1 cellular context compared by ENCODE assay signal in the genomic region with DNA sequence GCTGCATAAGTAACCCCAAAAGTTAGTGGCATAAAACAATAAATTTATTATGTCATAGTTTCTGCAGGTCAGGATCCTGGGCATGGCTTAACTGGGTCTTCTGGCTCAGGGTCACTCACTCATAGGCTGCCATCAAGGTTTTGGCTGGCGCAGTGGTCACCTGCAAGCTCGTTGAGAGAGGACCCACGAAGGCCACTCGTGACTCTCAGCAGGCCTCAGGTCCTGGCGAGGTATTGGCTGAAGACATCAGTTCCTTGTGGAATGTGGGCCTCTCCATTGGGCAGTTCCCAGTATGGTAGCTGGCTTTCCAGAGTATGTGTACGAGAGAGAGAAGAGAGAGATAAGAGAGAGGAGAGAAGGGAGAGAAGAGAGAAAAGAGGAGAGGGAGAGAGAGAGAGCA.
TF ChIP-seq lines count a peak whose summit lies in the region.

No MANE protein-coding gene starts in this region.

TF ChIP-seq in GM12878, 131 proteins besides CTCF, POLR2A, EP300 and RAD21:
- TF ChIP-seq, protein P1, sequence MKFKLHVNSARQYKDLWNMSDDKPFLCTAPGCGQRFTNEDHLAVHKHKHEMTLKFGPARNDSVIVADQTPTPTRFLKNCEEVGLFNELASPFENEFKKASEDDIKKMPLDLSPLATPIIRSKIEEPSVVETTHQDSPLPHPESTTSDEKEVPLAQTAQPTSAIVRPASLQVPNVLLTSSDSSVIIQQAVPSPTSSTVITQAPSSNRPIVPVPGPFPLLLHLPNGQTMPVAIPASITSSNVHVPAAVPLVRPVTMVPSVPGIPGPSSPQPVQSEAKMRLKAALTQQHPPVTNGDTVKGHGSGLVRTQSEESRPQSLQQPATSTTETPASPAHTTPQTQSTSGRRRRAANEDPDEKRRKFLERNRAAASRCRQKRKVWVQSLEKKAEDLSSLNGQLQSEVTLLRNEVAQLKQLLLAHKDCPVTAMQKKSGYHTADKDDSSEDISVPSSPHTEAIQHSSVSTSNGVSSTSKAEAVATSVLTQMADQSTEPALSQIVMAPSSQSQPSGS (IDR thresholded peaks at IDR 0.05; ENCODE audit: low read length), result 0 out of 2 replicates have a peak, but pooled peaks have one; percentile 11
- TF ChIP-seq, protein P2, sequence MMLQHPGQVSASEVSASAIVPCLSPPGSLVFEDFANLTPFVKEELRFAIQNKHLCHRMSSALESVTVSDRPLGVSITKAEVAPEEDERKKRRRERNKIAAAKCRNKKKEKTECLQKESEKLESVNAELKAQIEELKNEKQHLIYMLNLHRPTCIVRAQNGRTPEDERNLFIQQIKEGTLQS (IDR thresholded peaks at IDR 0.05; ENCODE audit: borderline replicate concordance, extremely low read depth, low read depth, low read length), result no peak
- TF ChIP-seq, protein P3, sequence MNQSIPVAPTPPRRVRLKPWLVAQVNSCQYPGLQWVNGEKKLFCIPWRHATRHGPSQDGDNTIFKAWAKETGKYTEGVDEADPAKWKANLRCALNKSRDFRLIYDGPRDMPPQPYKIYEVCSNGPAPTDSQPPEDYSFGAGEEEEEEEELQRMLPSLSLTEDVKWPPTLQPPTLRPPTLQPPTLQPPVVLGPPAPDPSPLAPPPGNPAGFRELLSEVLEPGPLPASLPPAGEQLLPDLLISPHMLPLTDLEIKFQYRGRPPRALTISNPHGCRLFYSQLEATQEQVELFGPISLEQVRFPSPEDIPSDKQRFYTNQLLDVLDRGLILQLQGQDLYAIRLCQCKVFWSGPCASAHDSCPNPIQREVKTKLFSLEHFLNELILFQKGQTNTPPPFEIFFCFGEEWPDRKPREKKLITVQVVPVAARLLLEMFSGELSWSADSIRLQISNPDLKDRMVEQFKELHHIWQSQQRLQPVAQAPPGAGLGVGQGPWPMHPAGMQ (IDR thresholded peaks at IDR 0.05; ENCODE audit: borderline replicate concordance), result no peak
